1 cellular context compared by ENCODE assay signal in the genomic region with DNA sequence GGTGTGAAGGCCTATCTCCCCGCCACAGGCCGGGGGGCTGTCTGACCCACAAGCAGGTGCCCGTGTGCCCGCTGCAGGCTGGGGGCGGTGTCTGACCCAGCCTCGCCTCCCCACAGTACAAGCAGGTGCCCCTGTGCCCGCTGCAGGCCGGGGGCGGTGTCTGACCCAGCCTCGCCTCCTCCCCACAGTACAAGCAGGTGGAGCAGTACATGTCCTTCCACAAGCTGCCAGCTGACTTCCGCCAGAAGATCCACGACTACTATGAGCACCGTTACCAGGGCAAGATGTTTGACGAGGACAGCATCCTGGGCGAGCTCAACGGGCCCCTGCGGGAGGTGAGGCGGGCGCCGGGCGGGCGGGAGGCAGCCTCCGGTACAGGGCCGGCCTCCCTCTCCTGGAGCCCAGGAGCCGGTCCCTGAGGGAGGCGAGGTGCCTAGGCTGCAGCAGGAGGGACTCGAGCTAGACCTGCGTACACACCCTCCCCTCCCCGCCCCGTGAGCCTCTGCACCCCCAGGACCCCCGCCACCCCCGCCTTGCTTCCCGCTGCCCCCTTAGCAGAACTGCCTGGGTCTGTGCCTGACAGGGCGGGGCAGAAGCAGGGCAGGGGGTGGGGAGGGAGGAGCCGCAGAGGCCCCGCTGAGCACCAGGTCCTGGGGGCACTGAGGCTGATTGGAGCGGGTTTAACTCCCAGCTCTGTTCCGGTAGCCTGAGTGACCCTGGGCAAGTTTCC.
TF ChIP-seq lines count a peak whose summit lies in the region.

No MANE protein-coding gene starts in this region.

TF ChIP-seq in K562, 482 proteins besides CTCF, POLR2A, EP300 and RAD21 (continues in another document):
- 0 out of 2 replicates have a peak, but pooled peaks have one; percentile 61 for TF ChIP-seq XRCC5 (IDR thresholded peaks at IDR 0.05; ENCODE audit: low read depth, low read length)
- no peak for TF ChIP-seq ZSCAN29 (IDR thresholded peaks at IDR 0.05)
- no peak for TF ChIP-seq NFE2 (IDR thresholded peaks at IDR 0.05; ENCODE audit: low read depth)
- TF ChIP-seq HDAC8 (tag; IDR thresholded peaks at IDR 0.05) = no peak
- no peak for TF ChIP-seq PCBP1 (IDR thresholded peaks at IDR 0.05; ENCODE audit: low read depth, low read length, poor library complexity, severe bottlenecking)
- TF ChIP-seq ETV5 (CRISPR knock-in tag; IDR thresholded peaks at IDR 0.05; ENCODE audit: low read depth) = no peak
- no peak for TF ChIP-seq NR3C1 (CRISPR knock-in tag; IDR thresholded peaks at IDR 0.05)
- no peak for TF ChIP-seq ZKSCAN3 (CRISPR knock-in tag; IDR thresholded peaks at IDR 0.05)
- no peak for TF ChIP-seq BMI1 (IDR thresholded peaks at IDR 0.05; ENCODE audit: low read length)
- TF ChIP-seq PRMT5 (CRISPR knock-in tag; IDR thresholded peaks at IDR 0.05) = no peak
- TF ChIP-seq MTF1 (CRISPR knock-in tag; IDR thresholded peaks at IDR 0.05; ENCODE audit: borderline replicate concordance) = no peak
- TF ChIP-seq FIP1L1 (IDR thresholded peaks at IDR 0.05; ENCODE audit: low read depth, low read length, poor library complexity, severe bottlenecking) = peak; percentile 0
- TF ChIP-seq GATAD2A (IDR thresholded peaks at IDR 0.05) = no peak
- TF ChIP-seq ZNF23 (CRISPR knock-in tag; IDR thresholded peaks at IDR 0.05) = no peak
- TF ChIP-seq, protein P1, sequence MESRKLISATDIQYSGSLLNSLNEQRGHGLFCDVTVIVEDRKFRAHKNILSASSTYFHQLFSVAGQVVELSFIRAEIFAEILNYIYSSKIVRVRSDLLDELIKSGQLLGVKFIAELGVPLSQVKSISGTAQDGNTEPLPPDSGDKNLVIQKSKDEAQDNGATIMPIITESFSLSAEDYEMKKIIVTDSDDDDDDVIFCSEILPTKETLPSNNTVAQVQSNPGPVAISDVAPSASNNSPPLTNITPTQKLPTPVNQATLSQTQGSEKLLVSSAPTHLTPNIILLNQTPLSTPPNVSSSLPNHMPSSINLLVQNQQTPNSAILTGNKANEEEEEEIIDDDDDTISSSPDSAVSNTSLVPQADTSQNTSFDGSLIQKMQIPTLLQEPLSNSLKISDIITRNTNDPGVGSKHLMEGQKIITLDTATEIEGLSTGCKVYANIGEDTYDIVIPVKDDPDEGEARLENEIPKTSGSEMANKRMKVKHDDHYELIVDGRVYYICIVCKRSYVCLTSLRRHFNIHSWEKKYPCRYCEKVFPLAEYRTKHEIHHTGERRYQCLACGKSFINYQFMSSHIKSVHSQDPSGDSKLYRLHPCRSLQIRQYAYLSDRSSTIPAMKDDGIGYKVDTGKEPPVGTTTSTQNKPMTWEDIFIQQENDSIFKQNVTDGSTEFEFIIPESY (CRISPR knock-in tag; IDR thresholded peaks at IDR 0.05) = 0 out of 2 replicates have a peak, but pooled peaks have one; percentile 12
- no peak for TF ChIP-seq DACH1 (IDR thresholded peaks at IDR 0.05; ENCODE audit: partially characterized antibody)
- no peak for TF ChIP-seq FOXJ3 (CRISPR knock-in tag; IDR thresholded peaks at IDR 0.05)
- TF ChIP-seq RBM17 (IDR thresholded peaks at IDR 0.05; ENCODE audit: borderline replicate concordance, low read depth, low read length) = no peak
- no peak for TF ChIP-seq ZNF347 (CRISPR knock-in tag; IDR thresholded peaks at IDR 0.05; ENCODE audit: low read depth)
- no peak for TF ChIP-seq TFAM (CRISPR knock-in tag; conservative IDR thresholded peaks at IDR 0.05)
- no peak for TF ChIP-seq HSF4 (CRISPR knock-in tag; IDR thresholded peaks at IDR 0.05; ENCODE audit: borderline replicate concordance)
- peak; percentile 50; the same call in 1 of the 2 replicates for TF ChIP-seq HNRNPL (IDR thresholded peaks at IDR 0.05; ENCODE audit: low read depth, low read length)
- TF ChIP-seq, protein P2, sequence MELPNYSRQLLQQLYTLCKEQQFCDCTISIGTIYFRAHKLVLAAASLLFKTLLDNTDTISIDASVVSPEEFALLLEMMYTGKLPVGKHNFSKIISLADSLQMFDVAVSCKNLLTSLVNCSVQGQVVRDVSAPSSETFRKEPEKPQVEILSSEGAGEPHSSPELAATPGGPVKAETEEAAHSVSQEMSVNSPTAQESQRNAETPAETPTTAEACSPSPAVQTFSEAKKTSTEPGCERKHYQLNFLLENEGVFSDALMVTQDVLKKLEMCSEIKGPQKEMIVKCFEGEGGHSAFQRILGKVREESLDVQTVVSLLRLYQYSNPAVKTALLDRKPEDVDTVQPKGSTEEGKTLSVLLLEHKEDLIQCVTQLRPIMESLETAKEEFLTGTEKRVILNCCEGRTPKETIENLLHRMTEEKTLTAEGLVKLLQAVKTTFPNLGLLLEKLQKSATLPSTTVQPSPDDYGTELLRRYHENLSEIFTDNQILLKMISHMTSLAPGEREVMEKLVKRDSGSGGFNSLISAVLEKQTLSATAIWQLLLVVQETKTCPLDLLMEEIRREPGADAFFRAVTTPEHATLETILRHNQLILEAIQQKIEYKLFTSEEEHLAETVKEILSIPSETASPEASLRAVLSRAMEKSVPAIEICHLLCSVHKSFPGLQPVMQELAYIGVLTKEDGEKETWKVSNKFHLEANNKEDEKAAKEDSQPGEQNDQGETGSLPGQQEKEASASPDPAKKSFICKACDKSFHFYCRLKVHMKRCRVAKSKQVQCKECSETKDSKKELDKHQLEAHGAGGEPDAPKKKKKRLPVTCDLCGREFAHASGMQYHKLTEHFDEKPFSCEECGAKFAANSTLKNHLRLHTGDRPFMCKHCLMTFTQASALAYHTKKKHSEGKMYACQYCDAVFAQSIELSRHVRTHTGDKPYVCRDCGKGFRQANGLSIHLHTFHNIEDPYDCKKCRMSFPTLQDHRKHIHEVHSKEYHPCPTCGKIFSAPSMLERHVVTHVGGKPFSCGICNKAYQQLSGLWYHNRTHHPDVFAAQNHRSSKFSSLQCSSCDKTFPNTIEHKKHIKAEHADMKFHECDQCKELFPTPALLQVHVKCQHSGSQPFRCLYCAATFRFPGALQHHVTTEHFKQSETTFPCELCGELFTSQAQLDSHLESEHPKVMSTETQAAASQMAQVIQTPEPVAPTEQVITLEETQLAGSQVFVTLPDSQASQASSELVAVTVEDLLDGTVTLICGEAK (IDR thresholded peaks at IDR 0.05) = no peak
- TF ChIP-seq, protein P2 (CRISPR knock-in tag; IDR thresholded peaks at IDR 0.05) = no peak
- no peak for TF ChIP-seq ZNF785 (CRISPR knock-in tag; IDR thresholded peaks at IDR 0.05)
- TF ChIP-seq, protein P3, sequence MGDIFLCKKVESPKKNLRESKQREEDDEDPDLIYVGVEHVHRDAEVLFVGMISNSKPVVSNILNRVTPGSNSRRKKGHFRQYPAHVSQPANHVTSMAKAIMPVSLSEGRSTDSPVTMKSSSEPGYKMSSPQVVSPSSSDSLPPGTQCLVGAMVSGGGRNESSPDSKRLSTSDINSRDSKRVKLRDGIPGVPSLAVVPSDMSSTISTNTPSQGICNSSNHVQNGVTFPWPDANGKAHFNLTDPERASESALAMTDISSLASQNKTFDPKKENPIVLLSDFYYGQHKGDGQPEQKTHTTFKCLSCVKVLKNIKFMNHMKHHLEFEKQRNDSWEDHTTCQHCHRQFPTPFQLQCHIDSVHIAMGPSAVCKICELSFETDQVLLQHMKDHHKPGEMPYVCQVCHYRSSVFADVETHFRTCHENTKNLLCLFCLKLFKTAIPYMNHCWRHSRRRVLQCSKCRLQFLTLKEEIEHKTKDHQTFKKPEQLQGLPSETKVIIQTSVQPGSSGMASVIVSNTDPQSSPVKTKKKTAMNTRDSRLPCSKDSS (IDR thresholded peaks at IDR 0.05; ENCODE audit: low read depth, partially characterized antibody) = no peak
- peak; percentile 2; the same call in 1 of the 2 replicates for TF ChIP-seq POLR2G (IDR thresholded peaks at IDR 0.05; ENCODE audit: low read depth, low read length)
- TF ChIP-seq NR4A1 (CRISPR knock-in tag; IDR thresholded peaks at IDR 0.05) = no peak
- TF ChIP-seq NR4A1 (tag; IDR thresholded peaks at IDR 0.05) = no peak
- no peak for TF ChIP-seq IFI16 (CRISPR knock-in tag; IDR thresholded peaks at IDR 0.05)
- no peak for TF ChIP-seq TBL1XR1 (IDR thresholded peaks at IDR 0.05; ENCODE audit: low read length in 2 of 2)
- no peak for TF ChIP-seq GABPA (tag; conservative IDR thresholded peaks at IDR 0.05; ENCODE audit: low read depth)
- no peak for TF ChIP-seq ELF2 (CRISPR knock-in tag; IDR thresholded peaks at IDR 0.05)
- TF ChIP-seq MYBL2 (IDR thresholded peaks at IDR 0.05; ENCODE audit: low read depth) = no peak
- no peak for TF ChIP-seq MYBL2 (CRISPR knock-in tag; IDR thresholded peaks at IDR 0.05; ENCODE audit: borderline replicate concordance)
- TF ChIP-seq, protein P4, sequence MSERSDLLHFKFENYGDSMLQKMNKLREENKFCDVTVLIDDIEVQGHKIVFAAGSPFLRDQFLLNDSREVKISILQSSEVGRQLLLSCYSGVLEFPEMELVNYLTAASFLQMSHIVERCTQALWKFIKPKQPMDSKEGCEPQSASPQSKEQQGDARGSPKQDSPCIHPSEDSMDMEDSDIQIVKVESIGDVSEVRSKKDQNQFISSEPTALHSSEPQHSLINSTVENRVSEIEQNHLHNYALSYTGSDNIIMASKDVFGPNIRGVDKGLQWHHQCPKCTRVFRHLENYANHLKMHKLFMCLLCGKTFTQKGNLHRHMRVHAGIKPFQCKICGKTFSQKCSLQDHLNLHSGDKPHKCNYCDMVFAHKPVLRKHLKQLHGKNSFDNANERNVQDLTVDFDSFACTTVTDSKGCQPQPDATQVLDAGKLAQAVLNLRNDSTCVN (CRISPR knock-in tag; IDR thresholded peaks at IDR 0.05) = no peak
- no peak for TF ChIP-seq NFXL1 (CRISPR knock-in tag; IDR thresholded peaks at IDR 0.05)
- no peak for TF ChIP-seq HNRNPUL1 (IDR thresholded peaks at IDR 0.05; ENCODE audit: low read length)
- TF ChIP-seq, protein P5, sequence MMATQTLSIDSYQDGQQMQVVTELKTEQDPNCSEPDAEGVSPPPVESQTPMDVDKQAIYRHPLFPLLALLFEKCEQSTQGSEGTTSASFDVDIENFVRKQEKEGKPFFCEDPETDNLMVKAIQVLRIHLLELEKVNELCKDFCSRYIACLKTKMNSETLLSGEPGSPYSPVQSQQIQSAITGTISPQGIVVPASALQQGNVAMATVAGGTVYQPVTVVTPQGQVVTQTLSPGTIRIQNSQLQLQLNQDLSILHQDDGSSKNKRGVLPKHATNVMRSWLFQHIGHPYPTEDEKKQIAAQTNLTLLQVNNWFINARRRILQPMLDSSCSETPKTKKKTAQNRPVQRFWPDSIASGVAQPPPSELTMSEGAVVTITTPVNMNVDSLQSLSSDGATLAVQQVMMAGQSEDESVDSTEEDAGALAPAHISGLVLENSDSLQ (IDR thresholded peaks at IDR 0.05) = no peak
- no peak for TF ChIP-seq ZC3H8 (IDR thresholded peaks at IDR 0.05)
- TF ChIP-seq, protein P6, sequence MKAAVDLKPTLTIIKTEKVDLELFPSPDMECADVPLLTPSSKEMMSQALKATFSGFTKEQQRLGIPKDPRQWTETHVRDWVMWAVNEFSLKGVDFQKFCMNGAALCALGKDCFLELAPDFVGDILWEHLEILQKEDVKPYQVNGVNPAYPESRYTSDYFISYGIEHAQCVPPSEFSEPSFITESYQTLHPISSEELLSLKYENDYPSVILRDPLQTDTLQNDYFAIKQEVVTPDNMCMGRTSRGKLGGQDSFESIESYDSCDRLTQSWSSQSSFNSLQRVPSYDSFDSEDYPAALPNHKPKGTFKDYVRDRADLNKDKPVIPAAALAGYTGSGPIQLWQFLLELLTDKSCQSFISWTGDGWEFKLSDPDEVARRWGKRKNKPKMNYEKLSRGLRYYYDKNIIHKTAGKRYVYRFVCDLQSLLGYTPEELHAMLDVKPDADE (conservative IDR thresholded peaks at IDR 0.05; ENCODE audit: control insufficient read depth, low read depth, low read length) = no peak
- TF ChIP-seq ZC3H11A (IDR thresholded peaks at IDR 0.05; ENCODE audit: low read depth, low read length) = no peak
- TF ChIP-seq CBFA2T3 (IDR thresholded peaks at IDR 0.05) = peak; percentile 20; the same call in 1 of the 2 replicates
- 0 out of 2 replicates have a peak, but pooled peaks have one; percentile 7 for TF ChIP-seq EGR1 (conservative IDR thresholded peaks at IDR 0.05)
- no peak for TF ChIP-seq EP400 (IDR thresholded peaks at IDR 0.05)
- no peak for TF ChIP-seq ZNF311 (CRISPR knock-in tag; IDR thresholded peaks at IDR 0.05)
- no peak for TF ChIP-seq MTA3 (IDR thresholded peaks at IDR 0.05; ENCODE audit: borderline replicate concordance)
- TF ChIP-seq JUNB (CRISPR knock-in tag; conservative IDR thresholded peaks at IDR 0.05) = no peak
- TF ChIP-seq, protein P7, sequence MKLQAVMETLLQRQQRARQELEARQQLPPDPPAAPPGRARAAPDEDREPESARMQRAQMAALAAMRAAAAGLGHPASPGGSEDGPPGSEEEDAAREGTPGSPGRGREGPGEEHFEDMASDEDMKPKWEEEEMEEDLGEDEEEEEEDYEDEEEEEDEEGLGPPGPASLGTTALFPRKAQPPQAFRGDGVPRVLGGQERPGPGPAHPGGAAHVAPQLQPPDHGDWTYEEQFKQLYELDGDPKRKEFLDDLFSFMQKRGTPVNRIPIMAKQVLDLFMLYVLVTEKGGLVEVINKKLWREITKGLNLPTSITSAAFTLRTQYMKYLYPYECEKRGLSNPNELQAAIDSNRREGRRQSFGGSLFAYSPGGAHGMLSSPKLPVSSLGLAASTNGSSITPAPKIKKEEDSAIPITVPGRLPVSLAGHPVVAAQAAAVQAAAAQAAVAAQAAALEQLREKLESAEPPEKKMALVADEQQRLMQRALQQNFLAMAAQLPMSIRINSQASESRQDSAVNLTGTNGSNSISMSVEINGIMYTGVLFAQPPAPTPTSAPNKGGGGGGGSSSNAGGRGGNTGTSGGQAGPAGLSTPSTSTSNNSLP (IDR thresholded peaks at IDR 0.05; ENCODE audit: borderline replicate concordance, low read depth, low read length) = no peak
- TF ChIP-seq MAZ (CRISPR knock-in tag; conservative IDR thresholded peaks at IDR 0.05 in 1 of 2, IDR thresholded peaks at IDR 0.05 in 1 of 2) = no peak
- TF ChIP-seq GABPB2 (CRISPR knock-in tag; conservative IDR thresholded peaks at IDR 0.05) = no peak
